In genomic region chr2:119552902-119553301, GRCh38 we compare ENCODE assay signal across 22 cellular contexts. TPM values are rescaled to one million over a fixed set of nuclear protein-coding genes. Genes with fewer than 3 reads are reported as not detected.
A peak's percentile ranks its signal among the peaks of the same experiment; 100 is the strongest.
DNase-seq lines count a peak whose midpoint lies in the region; ATAC-seq and TF ChIP-seq lines count a peak whose summit lies in the region.
"Had no signal": no experiment of that assay in that cellular context is flagged by ENCODE, and none has a peak within 500 bp of the region (broad histone marks: within the 10 kb centered on the region; RNA-seq: fewer than 3 reads in every experiment).

No MANE protein-coding gene starts in this region.

- ATAC-seq in lower lobe of right lung = peak; percentile 78 to 85
- ATAC-seq in upper lobe of right lung = peak; percentile 83
- ATAC-seq in HG03520 (IDR thresholded peaks at IDR 0.05; ENCODE audit: unreplicated experiment) = no peak
- ATAC-seq: CD8-positive, alpha-beta T cell had no signal

- WGBS in esophagus muscularis mucosa = 94% methylated on average over 3 of the region's 3 CpGs

- H3K4me1 Mint-ChIP-seq in activated CD4-positive, alpha-beta T cell treated with anti-CD3 and anti-CD28 coated beads, Interleukin-2, amount 10 ng/mL, durations not matched to agents 24 days and 14 days = no peaks in the 10 kb centered on the region
- H3K4me1 Mint-ChIP-seq: B cell had no signal

- H3K36me3 ChIP-seq in esophagus muscularis mucosa (no peaks in the 10 kb centered on the region), lower lobe of right lung (no peaks in the 10 kb centered on the region), upper lobe of right lung (no peaks in the 10 kb centered on the region)
- H3K36me3 ChIP-seq: BLaER1 treated with 17β-estradiol and CSF1 and Interleukin-3, amounts not matched to agents 10 nM and 100 nM had no signal

- no peaks in the 10 kb centered on the region for H3K9me3 Mint-ChIP-seq in activated CD4-positive, alpha-beta T cell treated with anti-CD3 and anti-CD28 coated beads, Interleukin-2, amount 10 ng/mL, durations not matched to agents 24 days and 14 days
- H3K9me3 Mint-ChIP-seq: CD8-positive, alpha-beta T cell had no signal

- peak; percentile 40 for DNase-seq in activated CD4-positive, alpha-beta T cell treated with anti-CD3 and anti-CD28 coated beads, Interleukin-2, amount 10 ng/mL, durations not matched to agents 24 days and 14 days
- no peak for DNase-seq in activated CD4-positive, alpha-beta T cell treated with anti-CD3 and anti-CD28 coated beads for 4 hours
- DNase-seq in esophagus muscularis mucosa (ENCODE audit: extremely low spot score) (peak; percentile 45), lower lobe of right lung (no peak), upper lobe of right lung (no peak)
- no peak for DNase-seq in activated T-cell treated with anti-CD3 and anti-CD28 coated beads, Interleukin-2, amount 50 U/mL, for 1 hour
- no peak for DNase-seq in stimulated activated CD4-positive, alpha-beta T cell treated with anti-CD3 and anti-CD28 coated beads, Interleukin-12 subunit alpha, Interleukin-12 subunit beta, amount 100 ng/mL, for 4 hours
- DNase-seq: 8988T; CD8-positive, alpha-beta T cell; DMS 273 treated with DMSO at 0.1 percent for 48 hours; DMS53; DND-41; EL; GM23248; HCEC 1CT had no signal

- no peaks in the 10 kb centered on the region for H3K27me3 ChIP-seq in esophagus muscularis mucosa
- H3K27me3 ChIP-seq in lower lobe of right lung (ENCODE audit: low read depth) = no peaks in the 10 kb centered on the region
- H3K27me3 ChIP-seq in upper lobe of right lung = no peaks in the 10 kb centered on the region
- H3K27me3 ChIP-seq: BLaER1 treated with 17β-estradiol and CSF1 and Interleukin-3, amounts not matched to agents 10 nM and 100 nM had no signal

- no peak for TF ChIP-seq POLR2A in esophagus muscularis mucosa (IDR thresholded peaks at IDR 0.05; ENCODE audit: low read depth)

- H3K27ac ChIP-seq in esophagus muscularis mucosa (replicated peaks in 1 of 4) (no peak overlapping the region), lower lobe of right lung (peak overlapping the region; percentile 69), upper lobe of right lung (peak overlapping the region; percentile 51)
- H3K27ac ChIP-seq: BLaER1 treated with 17β-estradiol and CSF1 and Interleukin-3, amounts not matched to agents 10 nM and 100 nM; GM23248; HL-60 had no signal

- intact Hi-C loops in activated CD4-positive, alpha-beta T cell treated with anti-CD3 and anti-CD28 coated beads, Interleukin-2, amount 10 ng/mL, durations not matched to agents 24 days and 14 days (cut with micrococcal nuclease) = no loop called here
- intact Hi-C loops in esophagus muscularis mucosa (cut with DNase I) (no loop called here), lower lobe of right lung (cut with DNase I) (no loop called here), upper lobe of right lung (cut with DNase I) (no loop called here)

- H3K27ac Mint-ChIP-seq in activated CD4-positive, alpha-beta T cell treated with anti-CD3 and anti-CD28 coated beads, Interleukin-2, amount 10 ng/mL, durations not matched to agents 24 days and 14 days = no peak overlapping the region
- H3K27ac Mint-ChIP-seq: B cell; CD8-positive, alpha-beta T cell had no signal

- TF ChIP-seq CTCF in esophagus muscularis mucosa (IDR thresholded peaks at IDR 0.05) = no peak
- TF ChIP-seq CTCF in lower lobe of right lung (IDR thresholded peaks at IDR 0.05) = no peak
- no peak for TF ChIP-seq CTCF in upper lobe of right lung (IDR thresholded peaks at IDR 0.05)

- H3K4me3 ChIP-seq in esophagus muscularis mucosa (no peak overlapping the region), lower lobe of right lung (no peak overlapping the region), upper lobe of right lung (no peak overlapping the region)
- H3K4me3 ChIP-seq: BLaER1 treated with 17β-estradiol and CSF1 and Interleukin-3, amounts not matched to agents 10 nM and 100 nM; GM23248 had no signal

- no peak for TF ChIP-seq EP300 in esophagus muscularis mucosa (IDR thresholded peaks at IDR 0.05)

- H3K4me3 Mint-ChIP-seq in activated CD4-positive, alpha-beta T cell treated with anti-CD3 and anti-CD28 coated beads, Interleukin-2, amount 10 ng/mL, durations not matched to agents 24 days and 14 days = no peak overlapping the region
- H3K4me3 Mint-ChIP-seq: B cell; CD8-positive, alpha-beta T cell had no signal

- H3K27me3 Mint-ChIP-seq in activated CD4-positive, alpha-beta T cell treated with anti-CD3 and anti-CD28 coated beads, Interleukin-2, amount 10 ng/mL, durations not matched to agents 24 days and 14 days = peaks cover 7% of the 10 kb centered on the region

- H3K4me1 ChIP-seq in esophagus muscularis mucosa (peaks cover 0 to 13% (median 6%) of the 10 kb centered on the region in 4 donors), lower lobe of right lung (peaks cover 5% of the 10 kb centered on the region), upper lobe of right lung (peaks cover 15% of the 10 kb centered on the region)

- no peaks in the 10 kb centered on the region for H3K36me3 Mint-ChIP-seq in activated CD4-positive, alpha-beta T cell treated with anti-CD3 and anti-CD28 coated beads, Interleukin-2, amount 10 ng/mL, durations not matched to agents 24 days and 14 days (ENCODE audit: low read depth)
- H3K36me3 Mint-ChIP-seq: CD8-positive, alpha-beta T cell had no signal

- H3K9me3 ChIP-seq in esophagus muscularis mucosa (no peaks in the 10 kb centered on the region), lower lobe of right lung (no peaks in the 10 kb centered on the region), upper lobe of right lung (no peaks in the 10 kb centered on the region)
- H3K9me3 ChIP-seq: BLaER1 treated with 17β-estradiol and CSF1 and Interleukin-3, amounts not matched to agents 10 nM and 100 nM had no signal

RNA-seq across cellular contexts. Expression of gene CFAP221, which starts 8.7 kb away (rescaled TPM):
- not detected in 2 replicates for total RNA-seq in activated CD4-positive, alpha-beta T cell treated with anti-CD3 and anti-CD28 coated beads, Interleukin-2, amount 10 ng/mL, durations not matched to agents 24 days and 14 days
- under 1 TPM; 0.17 to 0.97 (median 0.29) TPM for total RNA-seq in esophagus muscularis mucosa
- 33.9 TPM for total RNA-seq in lower lobe of right lung
- 26.3 TPM for total RNA-seq in upper lobe of right lung
- total RNA-seq: B cell; CD8-positive, alpha-beta T cell; GM23248; HT1080 had no signal

RNA-seq across cellular contexts. Expression of gene SCTR, which starts 28.6 kb away (rescaled TPM):
- total RNA-seq in activated CD4-positive, alpha-beta T cell treated with anti-CD3 and anti-CD28 coated beads, Interleukin-2, amount 10 ng/mL, durations not matched to agents 24 days and 14 days = not detected in 2 replicates
- not detected for total RNA-seq in esophagus muscularis mucosa
- 13.2 TPM for total RNA-seq in lower lobe of right lung
- total RNA-seq in upper lobe of right lung = 21.0 TPM
- total RNA-seq: A673; B cell; CD8-positive, alpha-beta T cell; G401; GM23248; HT1080 had no signal

Comparison
In these comparisons a context has a peak if more than half of its experiments do, and no peak if none do; other contexts are left out.
1. DNase-seq: peak in activated CD4-positive, alpha-beta T cell treated with anti-CD3 and anti-CD28 coated beads, Interleukin-2, amount 10 ng/mL, durations not matched to agents 24 days and 14 days (single experiment) and esophagus muscularis mucosa (single experiment); none in activated CD4-positive, alpha-beta T cell treated with anti-CD3 and anti-CD28 coated beads for 4 hours (0 of 2), lower lobe of right lung (single experiment), upper lobe of right lung (single experiment), activated T-cell treated with anti-CD3 and anti-CD28 coated beads, Interleukin-2, amount 50 U/mL, for 1 hour (single experiment) and stimulated activated CD4-positive, alpha-beta T cell treated with anti-CD3 and anti-CD28 coated beads, Interleukin-12 subunit alpha, Interleukin-12 subunit beta, amount 100 ng/mL, for 4 hours (single experiment).
2. H3K27ac ChIP-seq: peak in lower lobe of right lung (single experiment) and upper lobe of right lung (single experiment); none in esophagus muscularis mucosa (0 of 4).
3. RNA of gene CFAP221, which starts 8.7 kb away (total RNA-seq): 33.9 TPM in lower lobe of right lung (single experiment) and 26.3 TPM in upper lobe of right lung (single experiment); 0.17 to 0.97 TPM in esophagus muscularis mucosa and not detected in activated CD4-positive, alpha-beta T cell treated with anti-CD3 and anti-CD28 coated beads, Interleukin-2, amount 10 ng/mL, durations not matched to agents 24 days and 14 days; every median in the first group is over 10 times any median in the second.
4. RNA of gene SCTR, which starts 28.6 kb away (total RNA-seq): 21.0 TPM in upper lobe of right lung (single experiment) and 13.2 TPM in lower lobe of right lung (single experiment); not detected in activated CD4-positive, alpha-beta T cell treated with anti-CD3 and anti-CD28 coated beads, Interleukin-2, amount 10 ng/mL, durations not matched to agents 24 days and 14 days and not detected in esophagus muscularis mucosa; every median in the first group is over 10 times any median in the second.